ENCODE assay signal across 30 cellular contexts in genomic region chr13:112366907-112367646, GRCh38. TPM values are rescaled to one million over a fixed set of nuclear protein-coding genes. Genes with fewer than 3 reads are reported as not detected.
DNase-seq lines count a peak whose midpoint lies in the region; TF ChIP-seq lines count a peak whose summit lies in the region.
"Had no signal": no experiment of that assay in that cellular context is flagged by ENCODE, and none has a peak within 500 bp of the region (broad histone marks: within the 10 kb centered on the region; RNA-seq: fewer than 3 reads in every experiment).

No MANE protein-coding gene starts in this region.

- H3K9me3 ChIP-seq in HEK293 (ENCODE audit: control insufficient read depth, insufficient read depth, low read depth, low read length) (no peaks in the 10 kb centered on the region), esophagus muscularis mucosa (peaks cover 0 to 26% (median 9%) of the 10 kb centered on the region in 4 donors)
- H3K9me3 ChIP-seq: A549 had no signal

- H3K27me3 ChIP-seq in esophagus muscularis mucosa = peaks cover 0 to 31% (median 2%) of the 10 kb centered on the region in 4 donors
- H3K27me3 ChIP-seq: BLaER1 treated with 17β-estradiol and CSF1 and Interleukin-3, amounts not matched to agents 10 nM and 100 nM had no signal

- TF ChIP-seq EP300 in esophagus muscularis mucosa (IDR thresholded peaks at IDR 0.05) = no peak

- DNase-seq in NCI-H69 (lab: John Stamatoyannopoulos, UW) (peak; percentile 63), esophagus muscularis mucosa (ENCODE audit: extremely low spot score) (peak; percentile 84), osteocyte (ENCODE audit: extremely low spot score, unreplicated experiment) (peak; percentile 78), NOMO-1 treated with dmso at 0.1 percent for 144 hours (lab: John Stamatoyannopoulos, UW; ENCODE audit: unreplicated experiment) (no peak), NCI-H2196 (lab: John Stamatoyannopoulos, UW; ENCODE audit: unreplicated experiment) (no peak), NCI-H2081 (lab: John Stamatoyannopoulos, UW) (no peak)
- DNase-seq: AML-193; CD4-positive, alpha-beta memory T cell; COR-L47; DMS53; GOT3; NCI-H1092 treated with DMSO at 0.1 percent for 48 hours; NCI-H1436; NCI-H2029; NCI-H226; NCI-H510A treated with DMSO at 0.1 percent for 48 hours; NCI-H748 treated with DMSO at 0.1 percent for 48 hours; SHP77 had no signal

- TF ChIP-seq CTCF in HEK293 (tag by site-specific recombination; IDR thresholded peaks at IDR 0.05) (no peak), esophagus muscularis mucosa (IDR thresholded peaks at IDR 0.05) (no peak), osteocyte (IDR thresholded peaks at IDR 0.05) (no peak)

- no peaks in the 10 kb centered on the region for H3K4me1 ChIP-seq in HEK293 (ENCODE audit: control insufficient read depth, insufficient read depth, low read length)
- no peaks in the 10 kb centered on the region for H3K4me1 ChIP-seq in esophagus muscularis mucosa
- H3K4me1 ChIP-seq: A549 had no signal

- H3K4me3 ChIP-seq in HEK293 (ENCODE audit: low read depth, low read length) (no peak overlapping the region), esophagus muscularis mucosa (no peak overlapping the region)
- H3K4me3 ChIP-seq: A549; BLaER1 treated with 17β-estradiol and CSF1 and Interleukin-3, amounts not matched to agents 10 nM and 100 nM; SK-N-MC had no signal

- H3K36me3 Mint-ChIP-seq in osteocyte (ENCODE audit: unreplicated experiment) = no peaks in the 10 kb centered on the region
- H3K36me3 Mint-ChIP-seq: CD4-positive, alpha-beta memory T cell; IgD-negative memory B cell had no signal

- 66% methylated on average over 4 of the region's 4 CpGs for WGBS in esophagus muscularis mucosa

- POLR2A ChIA-PET in HEK293 (lab: Yijun Ruan, JAX) = no interaction called here

- no peaks in the 10 kb centered on the region for H3K27me3 Mint-ChIP-seq in osteocyte (ENCODE audit: unreplicated experiment)
- H3K27me3 Mint-ChIP-seq: IgD-negative memory B cell had no signal

- no peak overlapping the region for H3K4me3 Mint-ChIP-seq in osteocyte (ENCODE audit: unreplicated experiment)
- H3K4me3 Mint-ChIP-seq: CD4-positive, alpha-beta memory T cell; IgD-negative memory B cell had no signal

- H3K4me1 Mint-ChIP-seq in osteocyte (ENCODE audit: unreplicated experiment) = no peaks in the 10 kb centered on the region

- CTCF ChIA-PET in HEK293 (lab: Yijun Ruan, JAX) = no interaction called here

- intact Hi-C loops in esophagus muscularis mucosa (cut with DNase I) = no loop called here

- peaks cover 19% of the 10 kb centered on the region for H3K9me3 Mint-ChIP-seq in osteocyte (ENCODE audit: unreplicated experiment)

- H3K27ac ChIP-seq in HEK293 (ENCODE audit: extremely low read depth, low read depth, low read length) (no peak overlapping the region), esophagus muscularis mucosa (replicated peaks in 1 of 4) (no peak overlapping the region)
- H3K27ac ChIP-seq: A549; BLaER1 treated with 17β-estradiol and CSF1 and Interleukin-3, amounts not matched to agents 10 nM and 100 nM; HL-60; KMS-11; RWPE1; SK-N-MC had no signal

- no peaks in the 10 kb centered on the region for H3K36me3 ChIP-seq in HEK293 (ENCODE audit: control insufficient read depth in 2 of 2, insufficient read depth in 1 of 2, low read length in 2 of 2)
- H3K36me3 ChIP-seq in esophagus muscularis mucosa = no peaks in the 10 kb centered on the region
- H3K36me3 ChIP-seq: BLaER1 treated with 17β-estradiol and CSF1 and Interleukin-3, amounts not matched to agents 10 nM and 100 nM had no signal

- no peak overlapping the region for H3K27ac Mint-ChIP-seq in osteocyte (ENCODE audit: unreplicated experiment)
- H3K27ac Mint-ChIP-seq: CD4-positive, alpha-beta memory T cell; IgD-negative memory B cell had no signal

- TF ChIP-seq POLR2A in esophagus muscularis mucosa (IDR thresholded peaks at IDR 0.05; ENCODE audit: low read depth) = no peak

TF ChIP-seq in HEK293, 187 proteins besides CTCF, POLR2A, EP300 and RAD21:
- TF ChIP-seq ZNF184 (tag by site-specific recombination; IDR thresholded peaks at IDR 0.05) = peak; percentile 99
- peak; percentile 25; the same call in 1 of the 2 replicates for TF ChIP-seq ZNF549 (tag by site-specific recombination; IDR thresholded peaks at IDR 0.05)
- TF ChIP-seq ZNF529 (tag by site-specific recombination; IDR thresholded peaks at IDR 0.05; ENCODE audit: insufficient replicate concordance) = peak; percentile 73
- TF ChIP-seq ZSCAN18 (tag by site-specific recombination; IDR thresholded peaks at IDR 0.05) = no peak
- no peak for TF ChIP-seq ZNF544 (tag by site-specific recombination; IDR thresholded peaks at IDR 0.05)
- peak; percentile 30 for TF ChIP-seq SETDB1 (IDR thresholded peaks at IDR 0.05; ENCODE audit: insufficient read length, low read length)
- TF ChIP-seq ZNF76 (tag by site-specific recombination; IDR thresholded peaks at IDR 0.05; ENCODE audit: borderline replicate concordance, low read depth) = no peak

RNA-seq across cellular contexts. Expression of gene SPACA7, which starts 9.1 kb away (rescaled TPM):
- not detected for total RNA-seq in esophagus muscularis mucosa
- total RNA-seq in osteocyte = not detected in 2 replicates
- total RNA-seq: CD4-positive, alpha-beta memory T cell; Daoy; G401; OCI-LY7; T-helper 1 cell treated with Interleukin-12 subunit alpha and Interleukin-12 subunit beta and Interleukin-4 antibody, amounts not matched to agents 30 ng/mL and 1 ng/mL, for 36 hours had no signal

Comparison
In these comparisons a context has a peak if more than half of its experiments do, and no peak if none do; other contexts are left out.
1. DNase-seq: peak in NCI-H69 (single experiment), esophagus muscularis mucosa (single experiment) and osteocyte (single experiment); none in NOMO-1 treated with dmso at 0.1 percent for 144 hours (single experiment), NCI-H2196 (single experiment) and NCI-H2081 (0 of 2).